In genomic region chr16:4338125-4338582, GRCh38 we compare ENCODE assay signal across 1 cellular context.
A peak's percentile ranks its signal among the peaks of the same experiment; 100 is the strongest.
TF ChIP-seq lines count a peak whose summit lies in the region.

No MANE protein-coding gene starts in this region.

TF ChIP-seq in HEK293, 187 proteins besides CTCF, POLR2A, EP300 and RAD21:
- TF ChIP-seq ELK4 (IDR thresholded peaks at IDR 0.05; ENCODE audit: borderline replicate concordance, low read depth, low read length): no peak
- no peak for TF ChIP-seq KLF7 (tag by site-specific recombination; IDR thresholded peaks at IDR 0.05; ENCODE audit: borderline replicate concordance)
- TF ChIP-seq GLIS2 (tag by site-specific recombination; IDR thresholded peaks at IDR 0.05): peak; percentile 18; the same call in 1 of the 2 replicates
- TF ChIP-seq ZSCAN18 (tag by site-specific recombination; IDR thresholded peaks at IDR 0.05): no peak
- TF ChIP-seq ZNF19 (tag by site-specific recombination; IDR thresholded peaks at IDR 0.05; ENCODE audit: low read depth): no peak
- TF ChIP-seq ZNF768 (tag by site-specific recombination; IDR thresholded peaks at IDR 0.05): no peak
- TF ChIP-seq ZNF658 (tag by site-specific recombination; IDR thresholded peaks at IDR 0.05): no peak
- TF ChIP-seq ZNF398 (tag by site-specific recombination; IDR thresholded peaks at IDR 0.05): no peak
- TF ChIP-seq ZIC2 (tag by site-specific recombination; IDR thresholded peaks at IDR 0.05): peak; percentile 17; the same call in 1 of the 2 replicates
